ENCODE assay signal across 8 cellular contexts in the genomic region with DNA sequence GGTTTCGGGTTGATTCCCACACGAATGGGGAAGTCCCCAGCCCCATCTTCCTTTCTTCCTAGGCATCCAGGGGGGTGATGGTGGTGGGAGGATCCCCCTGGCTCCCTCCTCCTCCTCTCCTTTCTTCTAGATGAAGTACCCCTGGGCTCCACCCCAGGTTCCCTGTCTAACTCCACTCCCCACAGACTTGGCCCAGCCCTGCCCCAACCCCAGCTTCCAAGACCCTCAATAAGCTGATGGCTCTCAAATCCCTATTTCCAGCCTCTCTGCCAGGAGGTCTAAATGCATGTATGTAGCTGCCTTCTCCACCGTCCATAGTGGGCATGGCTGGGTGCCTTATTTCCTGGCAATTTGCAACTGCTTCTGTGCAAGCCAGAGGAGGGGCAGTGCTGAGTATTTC.
"Had no signal": no experiment of that assay in that cellular context is flagged by ENCODE, and none has a peak within 500 bp of the region (broad histone marks: within the 10 kb centered on the region; RNA-seq: fewer than 3 reads in every experiment).

No MANE protein-coding gene starts in this region.

- H3K4me3 ChIP-seq: GM23338, HAP-1 had no signal

- H3K4me2 ChIP-seq: GM23338 had no signal

- H3K9me3 ChIP-seq: HAP-1 had no signal

- H3K27ac ChIP-seq: HL-60 had no signal

- H2AFZ ChIP-seq: GM23338 had no signal

- H3K36me3 ChIP-seq: HAP-1 had no signal

- DNase-seq: H7, HFFc6, KBM-7 had no signal

- ATAC-seq: HCT116, HepG2 had no signal
